ENCODE assay signal across 23 cellular contexts in the genomic region with DNA sequence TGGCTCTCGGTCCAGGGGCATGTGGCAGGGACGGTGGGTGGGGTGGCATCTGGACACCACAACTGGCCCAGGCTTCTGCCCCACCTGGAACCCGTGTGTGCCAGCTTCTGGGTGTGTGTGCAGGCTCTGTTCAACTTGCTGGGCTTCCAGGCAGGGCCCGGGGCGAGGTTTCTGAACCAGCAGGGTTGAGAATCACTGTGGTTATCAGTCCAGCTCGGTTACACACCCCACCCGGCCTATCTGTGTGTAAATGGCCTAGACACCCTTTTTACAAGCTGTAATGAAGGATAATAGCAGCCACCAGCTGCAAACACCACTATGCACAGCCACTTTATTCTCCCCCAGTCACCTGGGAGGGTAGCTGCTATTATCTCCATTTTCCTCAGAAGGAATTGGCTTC.
A peak's percentile ranks its signal among the peaks of the same experiment; 100 is the strongest.
DNase-seq lines count a peak whose midpoint lies in the region; ATAC-seq, FAIRE-seq and TF ChIP-seq lines count a peak whose summit lies in the region.
"Had no signal": no experiment of that assay in that cellular context is flagged by ENCODE, and none has a peak within 500 bp of the region (broad histone marks: within the 10 kb centered on the region; RNA-seq: fewer than 3 reads in every experiment).

No MANE protein-coding gene starts in this region.

- H3K4me1 Mint-ChIP-seq in neural progenitor cell (peaks cover 18% of the 10 kb centered on the region), type B pancreatic cell (ENCODE audit: unreplicated experiment) (peaks cover 15% of the 10 kb centered on the region)
- H3K4me1 Mint-ChIP-seq: T-cell had no signal

- H2AFZ ChIP-seq in H1 (ENCODE audit: low read length) (peak overlapping the region; percentile 39; the same call in 1 of the 2 replicates), neural progenitor cell (replicated peaks) (peak overlapping the region; percentile 91)

- CTCF ChIA-PET in H1 (lab: Charles Lee; ENCODE audit: partially characterized antibody): interaction anchor here (0.6 to 10.4 kb wide), 18 partner anchors 9 to 258 kb away, joined by 3 to 97 read pairs (median 4); no protein-coding TSS in a partner anchor

- H3K56ac ChIP-seq in H1 (replicated peaks; ENCODE audit: insufficient read length, low read depth, low read length): no peak overlapping the region

- WGBS in H1 (ENCODE audit: extremely low coverage in 1 of 2, insufficient coverage in 1 of 2, insufficient read length in 1 of 2, insufficient replicate concordance in 2 of 2, low coverage in 1 of 2, low lambda C conversion rate in 2 of 2, missing lambda C conversion rate in 1 of 2), 2 experiments: 92% methylated on average over 7 of the region's 7 CpGs; no CpG with 5 or more reads in 1 of the 2 experiments

- peaks cover 0 to 12% (median 6%) of the 10 kb centered on the region in 4 experiments; a peak in 6 of 7 replicates for H3K4me1 ChIP-seq in H1 (replicated peaks in 1 of 4; ENCODE audit: control insufficient read depth in 3 of 4, insufficient read depth in 4 of 4, low read length in 3 of 4)
- H3K4me1 ChIP-seq in neural progenitor cell: peaks cover 15% of the 10 kb centered on the region

- H4K91ac ChIP-seq in H1 (replicated peaks; ENCODE audit: insufficient read length, low read length): no peak overlapping the region

- TF ChIP-seq RAD21 in H1 (IDR thresholded peaks at IDR 0.05 in 1 of 2, conservative IDR thresholded peaks at IDR 0.05 in 1 of 2; ENCODE audit: low read depth in 2 of 2, low read length in 2 of 2): no peak

- H3K27me3 Mint-ChIP-seq in neural progenitor cell (ENCODE audit: insufficient read depth, low read depth): no peaks in the 10 kb centered on the region
- H3K27me3 Mint-ChIP-seq in type B pancreatic cell: no peaks in the 10 kb centered on the region

- peaks cover 5% of the 10 kb centered on the region for H3F3A ChIP-seq in neural progenitor cell (ENCODE audit: low read depth)

- H2BK5ac ChIP-seq in H1 (ENCODE audit: low read depth, low read length): no peak overlapping the region

- H3K4me3 ChIP-seq in H1 (ENCODE audit: extremely low read depth in 1 of 4, insufficient read depth in 2 of 4, low read depth in 3 of 4, low read length in 4 of 4) (no peak overlapping the region), neural progenitor cell (no peak overlapping the region)

- H3K27ac Mint-ChIP-seq in neural progenitor cell: no peak overlapping the region
- H3K27ac Mint-ChIP-seq in type B pancreatic cell: no peak overlapping the region
- H3K27ac Mint-ChIP-seq: T-cell had no signal

- H3K4me2 ChIP-seq in H1 (ENCODE audit: insufficient read depth in 1 of 2, low read depth in 2 of 2, low read length in 2 of 2) (no peak overlapping the region), neural progenitor cell (no peak overlapping the region)
- H3K4me2 ChIP-seq: SK-N-SH had no signal

- no peak for TF ChIP-seq EP300 in H1 (IDR thresholded peaks at IDR 0.05; ENCODE audit: borderline replicate concordance in 1 of 2, low read depth in 2 of 2, low read length in 2 of 2)

- DNase-seq in NCI-H1436 (lab: John Stamatoyannopoulos, UW) (peak; percentile 70), NCI-H2227 (lab: John Stamatoyannopoulos, UW; ENCODE audit: unreplicated experiment) (peak; percentile 79), H1 (ENCODE audit: low read depth in 1 of 2, low spot score in 2 of 2) (peak in 1 of 2 experiments; percentile 34), neural progenitor cell (ENCODE audit: low spot score) (no peak), type B pancreatic cell (ENCODE audit: extremely low spot score, unreplicated experiment) (no peak), DMS 273 treated with DMSO at 0.1 percent for 48 hours (lab: John Stamatoyannopoulos, UW) (no peak)
- DNase-seq: ACHN, AML-193, DMS79, NCI-H1092 treated with DMSO at 0.1 percent for 48 hours, NCI-H1930, NCI-H2171 treated with DMSO at 0.1 percent for 48 hours, NCI-H748 treated with DMSO at 0.1 percent for 48 hours, RPMI8226, SHP77 treated with DMSO at 0.1 percent for 48 hours, T-cell had no signal

- H3K27ac ChIP-seq in H1 (ENCODE audit: low read depth, low read length) (no peak overlapping the region), neural progenitor cell (no peak overlapping the region)
- H3K27ac ChIP-seq: C4-2B had no signal

- H3K18ac ChIP-seq in H1 (ENCODE audit: extremely low read depth, low read length): no peak overlapping the region

- H3K9ac ChIP-seq in H1 (replicated peaks in 1 of 4; ENCODE audit: extremely low read depth in 1 of 4, low read depth in 3 of 4, low read length in 3 of 4): no peak overlapping the region
- no peak overlapping the region for H3K9ac ChIP-seq in neural progenitor cell
- H3K9ac ChIP-seq: SK-N-SH had no signal

- H3K9me3 Mint-ChIP-seq in neural progenitor cell (no peaks in the 10 kb centered on the region), type B pancreatic cell (no peaks in the 10 kb centered on the region)
- H3K9me3 Mint-ChIP-seq: H9, T-cell had no signal

- POLR2A ChIA-PET in H1 (lab: Charles Lee; ENCODE audit: partially characterized antibody): no interaction called here

- no peak overlapping the region for H3K14ac ChIP-seq in H1 (ENCODE audit: insufficient read length)

- H2AK5ac ChIP-seq in H1 (ENCODE audit: low read depth, low read length): no peak overlapping the region

- no peak overlapping the region for H2BK12ac ChIP-seq in H1 (ENCODE audit: low read depth, low read length)

- H3K79me1 ChIP-seq in H1 (ENCODE audit: low read depth, low read length): no peaks in the 10 kb centered on the region

- TF ChIP-seq CTCF in H1 (IDR thresholded peaks at IDR 0.05; ENCODE audit: control extremely low read depth in 1 of 3, insufficient read depth in 1 of 3, low read depth in 1 of 3, low read length in 3 of 3) (no peak), neural progenitor cell (IDR thresholded peaks at IDR 0.05) (no peak), type B pancreatic cell (conservative IDR thresholded peaks at IDR 0.05) (no peak)

- H3K36me3 Mint-ChIP-seq in neural progenitor cell (no peaks in the 10 kb centered on the region), type B pancreatic cell (no peaks in the 10 kb centered on the region)
- H3K36me3 Mint-ChIP-seq: T-cell had no signal

- H2BK15ac ChIP-seq in H1 (ENCODE audit: low read length): no peak overlapping the region

- H3K79me2 ChIP-seq in H1 (ENCODE audit: control insufficient read depth in 1 of 2, insufficient read depth in 2 of 2, low read length in 2 of 2): no peaks in the 10 kb centered on the region
- no peaks in the 10 kb centered on the region for H3K79me2 ChIP-seq in neural progenitor cell (ENCODE audit: low read depth)

- no peaks in the 10 kb centered on the region for H3K27me3 ChIP-seq in H1 (replicated peaks in 1 of 4; ENCODE audit: control insufficient read depth in 3 of 4, extremely low read depth in 1 of 4, insufficient read depth in 3 of 4, low read length in 3 of 4)
- H3K27me3 ChIP-seq in neural progenitor cell: no peaks in the 10 kb centered on the region

- H3K36me3 ChIP-seq in H1 (ENCODE audit: control insufficient read depth in 2 of 4, insufficient read depth in 4 of 4, low read length in 3 of 4): no peaks in the 10 kb centered on the region
- no peaks in the 10 kb centered on the region for H3K36me3 ChIP-seq in neural progenitor cell

- no peak overlapping the region for H2BK120ac ChIP-seq in H1 (replicated peaks; ENCODE audit: low read depth, low read length)

- no peak overlapping the region for H3K4me3 Mint-ChIP-seq in neural progenitor cell
- no peak overlapping the region for H3K4me3 Mint-ChIP-seq in type B pancreatic cell
- H3K4me3 Mint-ChIP-seq: H9, T-cell had no signal

- no peak overlapping the region for H3K4ac ChIP-seq in H1 (replicated peaks; ENCODE audit: insufficient read length, low read depth, low read length)

- H4K20me1 ChIP-seq in H1 (replicated peaks in 1 of 2; ENCODE audit: control insufficient read depth in 1 of 2, insufficient read depth in 2 of 2, low read length in 2 of 2): no peaks in the 10 kb centered on the region
- no peaks in the 10 kb centered on the region for H4K20me1 ChIP-seq in neural progenitor cell (ENCODE audit: low read depth)

- no peaks in the 10 kb centered on the region for H3K9me3 ChIP-seq in H1 (ENCODE audit: insufficient read depth in 2 of 2, low read depth in 1 of 2, low read length in 1 of 2)
- H3K9me3 ChIP-seq in neural progenitor cell (ENCODE audit: low read depth): no peaks in the 10 kb centered on the region
- H3K9me3 ChIP-seq: SK-N-SH had no signal

- H4K5ac ChIP-seq in H1 (ENCODE audit: insufficient read length, low read depth, low read length): no peak overlapping the region

- no peak overlapping the region for H2BK20ac ChIP-seq in H1 (ENCODE audit: low read length)

- FAIRE-seq in H1 (lab: Jason Lieb, UNC): no peak
- FAIRE-seq: D721Med, GM12892, GM18507 had no signal

- ATAC-seq in GM18519 (IDR thresholded peaks at IDR 0.05; ENCODE audit: low FRiP score, unreplicated experiment): no peak
- ATAC-seq: T-cell had no signal

- TF ChIP-seq POLR2A in H1 (IDR thresholded peaks at IDR 0.05; ENCODE audit: control extremely low read depth in 1 of 2, low read depth in 2 of 2, low read length in 2 of 2): no peak

- H3K23ac ChIP-seq in H1 (ENCODE audit: insufficient read length): no peak overlapping the region

- H4K8ac ChIP-seq in H1 (ENCODE audit: extremely low read depth, insufficient read depth, low read length): no peak overlapping the region

- H3K23me2 ChIP-seq in H1 (ENCODE audit: low read depth, low read length): no peaks in the 10 kb centered on the region

TF ChIP-seq in H1, 55 proteins besides CTCF, POLR2A, EP300 and RAD21 (continues in another document):
- no peak for TF ChIP-seq TAF7 (optimal IDR thresholded peaks at IDR 0.05; ENCODE audit: borderline replicate concordance, low read depth, low read length)
- TF ChIP-seq, protein P1, sequence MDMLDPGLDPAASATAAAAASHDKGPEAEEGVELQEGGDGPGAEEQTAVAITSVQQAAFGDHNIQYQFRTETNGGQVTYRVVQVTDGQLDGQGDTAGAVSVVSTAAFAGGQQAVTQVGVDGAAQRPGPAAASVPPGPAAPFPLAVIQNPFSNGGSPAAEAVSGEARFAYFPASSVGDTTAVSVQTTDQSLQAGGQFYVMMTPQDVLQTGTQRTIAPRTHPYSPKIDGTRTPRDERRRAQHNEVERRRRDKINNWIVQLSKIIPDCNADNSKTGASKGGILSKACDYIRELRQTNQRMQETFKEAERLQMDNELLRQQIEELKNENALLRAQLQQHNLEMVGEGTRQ (IDR thresholded peaks at IDR 0.05; ENCODE audit: low read length): no peak
- no peak for TF ChIP-seq CTBP2 (IDR thresholded peaks at IDR 0.05; ENCODE audit: borderline replicate concordance, insufficient read depth, insufficient read length, low read length)
- TF ChIP-seq BRCA1 (IDR thresholded peaks at IDR 0.05; ENCODE audit: low read depth, low read length): no peak
- no peak for TF ChIP-seq TAF1 (IDR thresholded peaks at IDR 0.05; ENCODE audit: low read depth, low read length)
- TF ChIP-seq CEBPB (IDR thresholded peaks at IDR 0.05; ENCODE audit: low read depth, low read length): no peak
- TF ChIP-seq SRF (IDR thresholded peaks at IDR 0.05; ENCODE audit: low read depth, low read length): no peak
- TF ChIP-seq ASH2L (IDR thresholded peaks at IDR 0.05; ENCODE audit: low read length): no peak
- no peak for TF ChIP-seq ZNF274 (IDR thresholded peaks at IDR 0.05; ENCODE audit: borderline replicate concordance, extremely low read depth, low read length)
- no peak for TF ChIP-seq RNF2 (IDR thresholded peaks at IDR 0.05; ENCODE audit: borderline replicate concordance, low read depth, low read length, missing control alignments, poor library complexity, severe bottlenecking)

Comparison
In these comparisons a context has a peak if more than half of its experiments do, and no peak if none do; other contexts are left out.
1. DNase-seq: peak in NCI-H1436 (single experiment) and NCI-H2227 (single experiment); none in neural progenitor cell (single experiment), type B pancreatic cell (single experiment) and DMS 273 treated with DMSO at 0.1 percent for 48 hours (single experiment).